8 cellular contexts compared by ENCODE assay signal in genomic region chr1:228378453-228379164, GRCh38. TPM values are rescaled to one million over a fixed set of nuclear protein-coding genes. Genes with fewer than 3 reads are reported as not detected.
DNase-seq lines count a peak whose midpoint lies in the region; ATAC-seq, FAIRE-seq and TF ChIP-seq lines count a peak whose summit lies in the region.

No MANE protein-coding gene starts in this region.

- no peaks in the 10 kb centered on the region for H3K27me3 ChIP-seq in keratinocyte (ENCODE audit: control insufficient read depth, extremely low read depth, insufficient read depth, low read length)

- H3K9me3 Mint-ChIP-seq in WTC11, result no peaks in the 10 kb centered on the region

- no peaks in the 10 kb centered on the region for H4K20me1 ChIP-seq in keratinocyte (ENCODE audit: control insufficient read depth, extremely low read depth, insufficient read depth, low read length)

- no peaks in the 10 kb centered on the region for H3K79me2 ChIP-seq in keratinocyte (ENCODE audit: control insufficient read depth, insufficient read depth, low read length)

- H3K36me3 Mint-ChIP-seq in WTC11, result no peaks in the 10 kb centered on the region

- CTCF ChIA-PET in WTC11 (lab: Charles Lee), result interaction anchor here (0.6 to 1.2 kb wide), 3 partner anchors 15 to 53 kb away, joined by 3 read pairs; no protein-coding TSS in a partner anchor

- no peak for FAIRE-seq in keratinocyte (lab: Jason Lieb, UNC)

- peak overlapping the region; percentile 44 for H2AFZ ChIP-seq in keratinocyte (ENCODE audit: control insufficient read depth, low read length)

- H3K27me3 Mint-ChIP-seq in WTC11 (ENCODE audit: low read depth), result peaks cover 49% of the 10 kb centered on the region

- H3K4me1 ChIP-seq in keratinocyte (ENCODE audit: control insufficient read depth, extremely low read depth, insufficient read depth, low read length), result peaks cover 2% of the 10 kb centered on the region

- peak; percentile 75; the same call in 1 of the 2 replicates for TF ChIP-seq CTCF in WTC11 (IDR thresholded peaks at IDR 0.05)
- TF ChIP-seq CTCF in keratinocyte (optimal IDR thresholded peaks at IDR 0.05 in 1 of 3, IDR thresholded peaks at IDR 0.05 in 1 of 3, conservative IDR thresholded peaks at IDR 0.05 in 1 of 3; ENCODE audit: extremely low read depth in 1 of 3, insufficient read depth in 2 of 3, low read length in 3 of 3), result peak; percentile 39 to 57 (median 53)

- peaks cover 12% of the 10 kb centered on the region for H3K4me1 Mint-ChIP-seq in WTC11

- no peaks in the 10 kb centered on the region for H3K9me3 ChIP-seq in keratinocyte (ENCODE audit: control insufficient read depth, low read depth, low read length)

- H3K4me2 ChIP-seq in keratinocyte (ENCODE audit: control insufficient read depth, extremely low read depth, insufficient read depth, low read depth, low read length), result peak overlapping the region; percentile 86

- dilution Hi-C loops in keratinocyte (cut with MboI; ENCODE audit: extremely low pct_ligation_motif_present, low sequenced_read_pairs), result no loop called here

- peak; percentile 58 for DNase-seq in DMS53 treated with DMSO at 0.1 percent for 48 hours (lab: John Stamatoyannopoulos, UW; ENCODE audit: unreplicated experiment)
- peak; percentile 59 for DNase-seq in NCI-H1436 treated with DMSO at 0.1 percent for 48 hours (lab: John Stamatoyannopoulos, UW)
- DNase-seq in WTC11 (ENCODE audit: low spot score), result peak; percentile 93
- DNase-seq in cerebellar cortex (ENCODE audit: low spot score), result peak; percentile 66
- no peak for DNase-seq in keratinocyte (ENCODE audit: low read depth, low spot score)
- peak; percentile 47 for DNase-seq in stimulated activated CD4-positive, alpha-beta T cell treated with anti-CD3 and anti-CD28 coated beads, Interleukin-12 subunit alpha, Interleukin-12 subunit beta, amount 100 ng/mL, for 4 hours

- H3K4me3 ChIP-seq in keratinocyte (ENCODE audit: control insufficient read depth in 2 of 3, extremely low read depth in 1 of 3, insufficient read depth in 2 of 3, low read depth in 1 of 3, low read length in 3 of 3), result peak overlapping the region; percentile 35 to 67 (median 44)

- ATAC-seq in WTC11 (peak; percentile 87), GM19023 (IDR thresholded peaks at IDR 0.05; ENCODE audit: unreplicated experiment) (no peak), GM21381 (IDR thresholded peaks at IDR 0.05; ENCODE audit: unreplicated experiment) (no peak)

- H3K27ac Mint-ChIP-seq in WTC11, result peak overlapping the region; percentile 41; the same call in 1 of the 2 replicates

- H3K4me3 Mint-ChIP-seq in WTC11, result peak overlapping the region; percentile 95

- H3K9me1 ChIP-seq in keratinocyte (ENCODE audit: control insufficient read depth, extremely low read depth, insufficient read depth, low read length), result no peaks in the 10 kb centered on the region

- H3K27ac ChIP-seq in keratinocyte (ENCODE audit: control insufficient read depth, insufficient read depth, low read length), result no peak overlapping the region

- H3K36me3 ChIP-seq in keratinocyte (ENCODE audit: control insufficient read depth in 2 of 2, extremely low read depth in 1 of 2, insufficient read depth in 2 of 2, low read length in 2 of 2), result no peaks in the 10 kb centered on the region

- H3K9ac ChIP-seq in keratinocyte (ENCODE audit: control insufficient read depth, extremely low read depth, insufficient read depth, low read length), result peak overlapping the region; percentile 56

- POLR2A ChIA-PET in WTC11 (lab: Charles Lee), result interaction anchor here (0.5 to 1.8 kb wide), 2 partner anchors 28 to 79 kb away, joined by 5 to 8 read pairs; partner anchors contain the start of gene TRIM11

TF ChIP-seq in WTC11, 78 proteins besides CTCF, POLR2A, EP300 and RAD21 (continues in another document):
- TF ChIP-seq PRRX2 (CRISPR knock-in tag; IDR thresholded peaks at IDR 0.05) (no peak), OVOL2 (CRISPR knock-in tag; IDR thresholded peaks at IDR 0.05; ENCODE audit: borderline replicate concordance) (no peak), ZNF219 (CRISPR knock-in tag; IDR thresholded peaks at IDR 0.05; ENCODE audit: borderline replicate concordance) (0 out of 2 replicates have a peak, but pooled peaks have one; percentile 50), ESRRA (CRISPR knock-in tag; IDR thresholded peaks at IDR 0.05; ENCODE audit: borderline replicate concordance) (0 out of 2 replicates have a peak, but pooled peaks have one; percentile 8), SMAD3 (CRISPR knock-in tag; IDR thresholded peaks at IDR 0.05; ENCODE audit: borderline replicate concordance) (no peak), FOXP4 (CRISPR knock-in tag; IDR thresholded peaks at IDR 0.05) (0 out of 2 replicates have a peak, but pooled peaks have one; percentile 59), IRF2 (CRISPR knock-in tag; IDR thresholded peaks at IDR 0.05; ENCODE audit: borderline replicate concordance, low read depth) (no peak), ZNF671 (CRISPR knock-in tag; IDR thresholded peaks at IDR 0.05) (no peak), JAZF1 (CRISPR knock-in tag; IDR thresholded peaks at IDR 0.05) (no peak), TEAD4 (CRISPR knock-in tag; IDR thresholded peaks at IDR 0.05) (no peak), MAX (CRISPR knock-in tag; IDR thresholded peaks at IDR 0.05) (peak; percentile 81), NR2C2 (CRISPR knock-in tag; IDR thresholded peaks at IDR 0.05) (no peak), MXD4 (CRISPR knock-in tag; IDR thresholded peaks at IDR 0.05; ENCODE audit: borderline replicate concordance) (no peak), AFF4 (CRISPR knock-in tag; IDR thresholded peaks at IDR 0.05; ENCODE audit: borderline replicate concordance) (no peak)

RNA-seq across cellular contexts. Expression of gene TRIM11, which starts 28.0 kb away (rescaled TPM):
- total RNA-seq in WTC11 (2021), result 27.9 to 34.3 TPM (median 28.4 TPM) in 3 replicates
- polyA plus RNA-seq in keratinocyte, result 9.9 to 14.8 TPM (median 11.8 TPM) in 3 replicates
- 8.8 TPM for polyA plus RNA-seq in keratinocyte (2011; ENCODE audit: low read depth)
- polyA plus RNA-seq in keratinocyte (2011; cell fraction: cytosol; rRNA removed), result 6.3 and 12.5 TPM in 2 replicates
- 32.0 and 36.2 TPM in 2 replicates for polyA plus RNA-seq in keratinocyte (2011; cell fraction: nucleus; rRNA removed)
- polyA plus RNA-seq in keratinocyte (2012; ENCODE audit: low replicate concordance), result 18.7 and 19.5 TPM in 2 replicates
- polyA minus RNA-seq in keratinocyte, result 11.3 to 15.6 TPM (median 11.3 TPM) in 3 replicates
- polyA minus RNA-seq in keratinocyte (2011; cell fraction: cytosol; rRNA and poly(A)+ RNA removed), result 19.2 TPM
- 16.8 and 20.7 TPM in 2 replicates for polyA minus RNA-seq in keratinocyte (2011; cell fraction: nucleus; rRNA and poly(A)+ RNA removed)

RNA-seq across cellular contexts. Expression of gene TRIM17, which starts 38.1 kb away (rescaled TPM):
- 1.5 to 2.7 TPM (median 2.6 TPM) in 3 replicates for total RNA-seq in WTC11 (2021)
- 0.14 to 0.53 TPM (median 0.24 TPM) in 3 replicates for polyA plus RNA-seq in keratinocyte
- polyA plus RNA-seq in keratinocyte (2011; ENCODE audit: low read depth), result 1.7 TPM
- polyA plus RNA-seq in keratinocyte (2011; cell fraction: cytosol; rRNA removed), result 0.13 TPM in 2 replicates
- 2.2 and 2.3 TPM in 2 replicates for polyA plus RNA-seq in keratinocyte (2011; cell fraction: nucleus; rRNA removed)
- 0.18 and 1.6 TPM in 2 replicates for polyA plus RNA-seq in keratinocyte (2012; ENCODE audit: low replicate concordance)
- 0.32 to 1.4 TPM (median 0.43 TPM) in 3 replicates for polyA minus RNA-seq in keratinocyte
- not detected for polyA minus RNA-seq in keratinocyte (2011; cell fraction: cytosol; rRNA and poly(A)+ RNA removed)
- polyA minus RNA-seq in keratinocyte (2011; cell fraction: nucleus; rRNA and poly(A)+ RNA removed), result 0.63 and 0.78 TPM in 2 replicates
